Comparison of ENCODE assay signal across 1 cellular context in the genomic region with DNA sequence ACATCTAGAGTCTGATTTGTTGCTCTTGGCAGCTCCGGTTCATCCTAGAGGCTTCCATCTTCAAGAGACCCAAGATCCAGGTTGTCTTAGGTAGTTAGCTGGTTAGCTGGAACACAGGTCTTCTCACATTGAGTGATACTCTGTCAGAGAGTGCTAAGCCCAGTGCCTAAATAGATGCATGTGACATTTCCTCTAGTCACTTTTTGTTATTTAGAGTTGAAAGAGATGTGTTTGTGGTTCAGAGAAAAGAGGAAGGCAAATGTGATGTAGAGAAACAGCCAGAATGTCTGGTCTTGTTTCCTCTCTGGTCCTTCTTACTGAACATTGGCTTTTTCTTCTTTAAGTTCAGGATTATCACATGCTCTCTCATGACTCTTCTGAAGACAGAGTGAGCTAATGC.
TF ChIP-seq lines count a peak whose summit lies in the region.

No MANE protein-coding gene starts in this region.

TF ChIP-seq in A549, 52 proteins besides CTCF, POLR2A, EP300 and RAD21 (continued from another document):
- TF ChIP-seq E2F6 (IDR thresholded peaks at IDR 0.05; ENCODE audit: borderline replicate concordance, low read depth) = no peak
- TF ChIP-seq ZSCAN20 (CRISPR knock-in tag; IDR thresholded peaks at IDR 0.05) = no peak
- no peak for TF ChIP-seq HDAC2 (IDR thresholded peaks at IDR 0.05)
